Comparison of ENCODE assay signal across 27 cellular contexts in the genomic region with DNA sequence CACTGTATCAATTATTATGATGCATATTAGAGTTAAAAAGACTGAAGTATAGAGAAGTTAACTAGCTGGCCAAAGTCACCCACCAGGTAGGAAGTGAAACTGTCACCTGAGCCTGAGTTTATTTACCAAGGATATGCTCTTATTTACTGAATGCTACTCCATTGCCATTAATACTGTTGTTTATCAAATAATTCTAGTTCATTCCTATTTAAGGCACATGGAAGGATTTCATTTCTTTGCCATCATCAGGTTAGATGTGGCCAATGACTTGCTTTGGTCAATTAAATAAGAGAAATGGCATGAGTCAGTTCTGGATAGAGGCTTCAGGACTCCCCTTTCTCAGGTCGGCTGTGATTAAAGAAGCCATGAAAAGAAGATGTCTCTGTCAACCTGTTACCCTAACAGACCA.
"Had no signal": no experiment of that assay in that cellular context is flagged by ENCODE, and none has a peak within 500 bp of the region (broad histone marks: within the 10 kb centered on the region; RNA-seq: fewer than 3 reads in every experiment).

No MANE protein-coding gene starts in this region.

- H3K4me1 ChIP-seq: left ventricle myocardium inferior, prostate gland, testis, thyroid gland had no signal

- H3K27ac ChIP-seq: left ventricle myocardium inferior, ovary, prostate gland, skin epidermis, stomach, testis, thyroid gland, transverse colon, upper lobe of left lung had no signal

- H3K27me3 ChIP-seq: ovary, stomach, testis, thyroid gland, transverse colon, upper lobe of left lung had no signal

- H3K4me3 ChIP-seq: left ventricle myocardium inferior, mucosa of descending colon, ovary, prostate gland, skin epidermis, stomach, testis, thyroid gland, transverse colon, upper lobe of left lung had no signal

- DNase-seq: hypothalamus; immature natural killer cell; kidney; left colon; left ventricle myocardium inferior; midbrain; mucosa of descending colon; naive thymus-derived CD4-positive, alpha-beta T cell; ovary; posterior cingulate gyrus; retina; right cardiac atrium; stimulated activated CD4-positive, alpha-beta T cell treated with anti-CD3 and anti-CD28 coated beads, Interleukin-12 subunit alpha, Interleukin-12 subunit beta, amount 100 ng/mL, for 4 hours; stimulated activated CD4-positive, alpha-beta T cell treated with anti-CD3 and anti-CD28 coated beads, Interleukin-15, amount 100 ng/mL, for 24 hours; stimulated activated CD4-positive, alpha-beta T cell treated with anti-CD3 and anti-CD28 coated beads, Interleukin-2, amount 100 ng/mL, for 24 hours; stimulated activated CD4-positive, alpha-beta T cell treated with anti-CD3 and anti-CD28 coated beads, Interleukin-4, amount 100 ng/mL, for 1 hour; stimulated activated naive B cell treated with anti-CD40 and anti-IgM and Interleukin-4, amounts not matched to agents 10 μg/mL and 1 μg/mL and 100 μg/mL, for 72 hours; stimulated activated naive CD8-positive, alpha-beta T cell treated with anti-CD3 and anti-CD28 coated beads, Interleukin-15, Interleukin-2, amounts not matched to agents 100 U/mL and 50 U/mL, for 24 hours; stomach; testis; thyroid gland; transverse colon; upper lobe of left lung had no signal

- H3K36me3 ChIP-seq: left ventricle myocardium inferior, ovary, prostate gland, stomach, thyroid gland, transverse colon, upper lobe of left lung had no signal

- H3K9me3 ChIP-seq: left ventricle myocardium inferior, mucosa of descending colon, ovary, prostate gland, stomach, testis, thyroid gland, transverse colon, upper lobe of left lung had no signal

- ATAC-seq: left colon; mucosa of descending colon; naive thymus-derived CD4-positive, alpha-beta T cell; natural killer cell treated with Interleukin-12 subunit alpha and Interleukin-12 subunit beta and Interleukin-15 and Interleukin-18, amount 100 ng/mL, for 72 hours; right cardiac atrium; sciatic nerve; stimulated activated naive B cell treated with anti-CD40 and anti-IgM and Interleukin-4, amounts not matched to agents 10 μg/mL and 1 μg/mL and 100 μg/mL, for 72 hours; stimulated activated naive CD8-positive, alpha-beta T cell treated with anti-CD3 and anti-CD28 coated beads, Interleukin-15, Interleukin-2, amounts not matched to agents 100 U/mL and 50 U/mL, for 24 hours had no signal
